8 cellular contexts compared by ENCODE assay signal in genomic region chr2:158969717-158970521, GRCh38. TPM values are rescaled to one million over a fixed set of nuclear protein-coding genes. Genes with fewer than 3 reads are reported as not detected.
A peak's percentile ranks its signal among the peaks of the same experiment; 100 is the strongest.
DNase-seq lines count a peak whose midpoint lies in the region; ATAC-seq, FAIRE-seq and TF ChIP-seq lines count a peak whose summit lies in the region.

No MANE protein-coding gene starts in this region.

- H3K9me3 ChIP-seq in right cardiac atrium (ENCODE audit: control insufficient read depth, low read length), result no peaks in the 10 kb centered on the region

- no peak for FAIRE-seq in HTR-8/SVneo (lab: Jason Lieb, UNC)

- WGBS in right cardiac atrium, result under 1% methylated on average over 27 of the region's 27 CpGs

- peak overlapping the region; percentile 88 for H3K27ac ChIP-seq in right cardiac atrium (ENCODE audit: low read length)

- peak overlapping the region in 1 of 7 donors; percentile 72 for H3K27ac Mint-ChIP-seq in CD14-positive monocyte
- H3K27ac Mint-ChIP-seq in activated naive CD8-positive, alpha-beta T cell treated with anti-CD3 and anti-CD28 coated beads for 36 hours, result no peak overlapping the region
- H3K27ac Mint-ChIP-seq in progenitor cell of endocrine pancreas, result peak overlapping the region; percentile 94

- H3K4me3 Mint-ChIP-seq in CD14-positive monocyte (peak overlapping the region; percentile 90 to 96), progenitor cell of endocrine pancreas (ENCODE audit: low read depth) (peak overlapping the region; percentile 94)
- peak overlapping the region; percentile 79 for H3K4me3 Mint-ChIP-seq in activated naive CD8-positive, alpha-beta T cell treated with anti-CD3 and anti-CD28 coated beads for 36 hours

- ATAC-seq in right cardiac atrium, result peak; percentile 22 to 40
- no peak for ATAC-seq in GM21529 (IDR thresholded peaks at IDR 0.05; ENCODE audit: unreplicated experiment)
- ATAC-seq in HG03039 (IDR thresholded peaks at IDR 0.05; ENCODE audit: unreplicated experiment), result no peak

- intact Hi-C loops in CD14-positive monocyte (cut with micrococcal nuclease), result no loop called here
- intact Hi-C loops in right cardiac atrium (cut with DNase I), result loop anchor here (5.0 to 10.0 kb wide), 5 partner anchors 55 to 147 kb away; no protein-coding TSS in a partner anchor

- TF ChIP-seq CTCF in CD14-positive monocyte (IDR thresholded peaks at IDR 0.05) (no peak), progenitor cell of endocrine pancreas (IDR thresholded peaks at IDR 0.05; ENCODE audit: unreplicated experiment) (no peak)

- peaks cover 0 to 12% (median 3%) of the 10 kb centered on the region in 7 donors for H3K9me3 Mint-ChIP-seq in CD14-positive monocyte
- no peaks in the 10 kb centered on the region for H3K9me3 Mint-ChIP-seq in activated naive CD8-positive, alpha-beta T cell treated with anti-CD3 and anti-CD28 coated beads for 36 hours
- H3K9me3 Mint-ChIP-seq in progenitor cell of endocrine pancreas (ENCODE audit: low read depth), result no peaks in the 10 kb centered on the region

- peaks cover 34 to 60% (median 58%) of the 10 kb centered on the region in 3 donors for H3K27me3 Mint-ChIP-seq in CD14-positive monocyte (ENCODE audit: low read depth in 3 of 3)
- H3K27me3 Mint-ChIP-seq in activated naive CD8-positive, alpha-beta T cell treated with anti-CD3 and anti-CD28 coated beads for 36 hours, result peaks cover 72% of the 10 kb centered on the region
- peaks cover 18% of the 10 kb centered on the region for H3K27me3 Mint-ChIP-seq in progenitor cell of endocrine pancreas

- H3K4me1 ChIP-seq in right cardiac atrium (ENCODE audit: control insufficient read depth, insufficient read depth, low read length), result peaks cover 9% of the 10 kb centered on the region

- DNase-seq in CD14-positive monocyte (ENCODE audit: low spot score), result no peak
- DNase-seq in HTR-8/SVneo (ENCODE audit: insufficient read length, low spot score), result peak; percentile 23
- peak; percentile 6 for DNase-seq in activated naive CD8-positive, alpha-beta T cell treated with anti-CD3 and anti-CD28 coated beads for 36 hours
- peak; percentile 34 to 78 (median 73) for DNase-seq in right cardiac atrium
- DNase-seq in progenitor cell of endocrine pancreas (ENCODE audit: low spot score, unreplicated experiment), result peak; percentile 39
- DNase-seq in NOMO-1 (lab: John Stamatoyannopoulos, UW; ENCODE audit: unreplicated experiment in 2 of 2), result no peak

- peaks cover 25% of the 10 kb centered on the region for H3K4me1 Mint-ChIP-seq in CD14-positive monocyte
- peaks cover 8% of the 10 kb centered on the region for H3K4me1 Mint-ChIP-seq in activated naive CD8-positive, alpha-beta T cell treated with anti-CD3 and anti-CD28 coated beads for 36 hours
- H3K4me1 Mint-ChIP-seq in progenitor cell of endocrine pancreas (ENCODE audit: low read depth), result peaks cover 46% of the 10 kb centered on the region

- H3K36me3 Mint-ChIP-seq in CD14-positive monocyte (no peaks in the 10 kb centered on the region), progenitor cell of endocrine pancreas (ENCODE audit: insufficient read depth) (peaks cover 3% of the 10 kb centered on the region)
- H3K36me3 Mint-ChIP-seq in activated naive CD8-positive, alpha-beta T cell treated with anti-CD3 and anti-CD28 coated beads for 36 hours, result no peaks in the 10 kb centered on the region

- H3K27me3 ChIP-seq in right cardiac atrium (ENCODE audit: control insufficient read depth, insufficient read depth), result no peaks in the 10 kb centered on the region

- H3K4me3 ChIP-seq in right cardiac atrium (ENCODE audit: low read length), result peak overlapping the region; percentile 72

RNA-seq across cellular contexts. Expression of gene TANC1, which starts 1.5 kb away (rescaled TPM):
- polyA plus RNA-seq in CD14-positive monocyte (not detected), right cardiac atrium (22.8 TPM)
- total RNA-seq in activated naive CD8-positive, alpha-beta T cell treated with anti-CD3 and anti-CD28 coated beads for 36 hours, result 1 to 10 TPM in 1 of 2 experiments, under 1 TPM in 1; 0.97 to 1.0 TPM
- total RNA-seq in right cardiac atrium (10 to 100 TPM; 44.2 to 75.8 (median 51.1) TPM), progenitor cell of endocrine pancreas (29.8 and 33.8 TPM in 2 replicates)

Comparison
In these comparisons a context has a peak if more than half of its experiments do, and no peak if none do; other contexts are left out.
1. DNase-seq: peak in HTR-8/SVneo (single experiment), activated naive CD8-positive, alpha-beta T cell treated with anti-CD3 and anti-CD28 coated beads for 36 hours (single experiment), right cardiac atrium (3 of 3) and progenitor cell of endocrine pancreas (single experiment); none in CD14-positive monocyte (single experiment) and NOMO-1 (0 of 2).
2. ATAC-seq: peak in right cardiac atrium (2 of 2); none in GM21529 (single experiment) and HG03039 (single experiment).
3. RNA of gene TANC1, which starts 1.5 kb away (total RNA-seq): 44.2 to 75.8 TPM in right cardiac atrium and 29.8 to 33.8 TPM in progenitor cell of endocrine pancreas; 0.97 to 1.0 TPM in activated naive CD8-positive, alpha-beta T cell treated with anti-CD3 and anti-CD28 coated beads for 36 hours; every median in the first group is over 10 times any median in the second.
4. intact Hi-C loops: an anchor here in right cardiac atrium (5.0 to 10.0 kb wide); none called in CD14-positive monocyte.
5. Peak in every context shown above with its lines, with median percentiles within 50 percentile points of each other: H3K4me3 Mint-ChIP-seq.